Comparison of ENCODE assay signal across 8 cellular contexts in genomic region chr3:101574388-101575156, GRCh38. TPM values are rescaled to one million over a fixed set of nuclear protein-coding genes. Genes with fewer than 3 reads are reported as not detected.
DNase-seq lines count a peak whose midpoint lies in the region; ATAC-seq and TF ChIP-seq lines count a peak whose summit lies in the region.

No MANE protein-coding gene starts in this region.

- peak overlapping the region; percentile 86 to 99 (median 94) for H3K4me3 ChIP-seq in tibial nerve

- no peaks in the 10 kb centered on the region for H3K27me3 ChIP-seq in tibial nerve

- H3K27ac ChIP-seq in tibial nerve, result peak overlapping the region; percentile 96 to 99 (median 99)

- no peaks in the 10 kb centered on the region for H3K36me3 Mint-ChIP-seq in naive B cell

- H3K4me3 Mint-ChIP-seq in naive B cell, result peak overlapping the region; percentile 91 to 98 (median 96)

- H3K4me1 ChIP-seq in tibial nerve, result peaks cover 0 to 55% (median 28%) of the 10 kb centered on the region in 4 donors

- H3K36me3 ChIP-seq in tibial nerve, result peaks cover 0 to 19% (median 1%) of the 10 kb centered on the region in 3 donors

- H3K9me3 ChIP-seq in tibial nerve, result no peaks in the 10 kb centered on the region

- peaks cover 31 to 53% (median 47%) of the 10 kb centered on the region in 3 donors for H3K4me1 Mint-ChIP-seq in naive B cell

- TF ChIP-seq POLR2A in GM18505 (IDR thresholded peaks at IDR 0.05; ENCODE audit: borderline replicate concordance, extremely low read depth, insufficient read depth, insufficient read length) (no peak), tibial nerve (IDR thresholded peaks at IDR 0.05) (no peak)

- 1% methylated on average over 20 to 42 of the region's 42 CpGs for WGBS in tibial nerve, 2 donors

- H3K27me3 Mint-ChIP-seq in naive B cell, result no peaks in the 10 kb centered on the region

- peak overlapping the region; percentile 97 to 99 (median 98) for H3K27ac Mint-ChIP-seq in naive B cell

- no peak for TF ChIP-seq CTCF in tibial nerve (IDR thresholded peaks at IDR 0.05)

- DNase-seq in AG20443 (ENCODE audit: low spot score) (peak; percentile 45), NCI-H146 (lab: John Stamatoyannopoulos, UW) (peak; percentile 81), fibroblast of gingiva (ENCODE audit: low read depth) (peak; percentile 69), naive B cell (no peak), tibial nerve (ENCODE audit: low spot score in 2 of 2) (peak in 1 of 2 donors; percentile 51)
- peak; percentile 52 to 58 for DNase-seq in activated CD4-positive, alpha-beta T cell treated with anti-CD3 and anti-CD28 coated beads, Interleukin-2, amount 50 U/mL, for 48 hours

- ATAC-seq in GM18505 (IDR thresholded peaks at IDR 0.05; ENCODE audit: unreplicated experiment), result peak; percentile 37
- ATAC-seq in HG02885 (IDR thresholded peaks at IDR 0.05; ENCODE audit: poor library complexity, unreplicated experiment), result peak; percentile 44
- ATAC-seq in naive B cell (ENCODE audit: low read depth in 2 of 2), result peak; percentile 53 to 57

- peak in 1 of 2 donors; percentile 42 for TF ChIP-seq EP300 in tibial nerve (IDR thresholded peaks at IDR 0.05)

- no peaks in the 10 kb centered on the region for H3K9me3 Mint-ChIP-seq in naive B cell

RNA-seq across cellular contexts. Expression of gene PCNP, which starts 0.6 kb away (rescaled TPM):
- polyA plus RNA-seq in naive B cell (ENCODE audit: low read depth in 6 of 6), result 100 to 1,000 TPM; 100 to 187 (median 148) TPM
- total RNA-seq in tibial nerve, result 100 to 1,000 TPM; 104 to 126 (median 117) TPM

RNA-seq across cellular contexts. Expression of gene TRMT10C, which starts 12.9 kb away (rescaled TPM):
- polyA plus RNA-seq in naive B cell (ENCODE audit: low read depth in 6 of 6), result 10 to 100 TPM; 41.8 to 61.9 (median 52.6) TPM
- total RNA-seq in tibial nerve, result 10 to 100 TPM; 12.6 to 26.7 (median 16.2) TPM
